32 cellular contexts compared by ENCODE assay signal in genomic region chr1:119472463-119473175, GRCh38. TPM values are rescaled to one million over a fixed set of nuclear protein-coding genes. Genes with fewer than 3 reads are reported as not detected.
DNase-seq lines count a peak whose midpoint lies in the region; ATAC-seq, FAIRE-seq and TF ChIP-seq lines count a peak whose summit lies in the region.
"Had no signal": no experiment of that assay in that cellular context is flagged by ENCODE, and none has a peak within 500 bp of the region (broad histone marks: within the 10 kb centered on the region; RNA-seq: fewer than 3 reads in every experiment).

No MANE protein-coding gene starts in this region.

- 0% methylated on average over 6 of the region's 6 CpGs for WGBS in K562 (ENCODE audit: insufficient coverage, low coverage, missing lambda C conversion rate)
- 33% methylated on average over 6 of the region's 6 CpGs for WGBS in prostate gland

- FAIRE-seq in K562 (lab: Jason Lieb, UNC) = no peak
- no peak for FAIRE-seq in HTR-8/SVneo (lab: Jason Lieb, UNC)
- FAIRE-seq: A204.1, GM12878, GM12892, GM18507 had no signal

- peaks cover 4% of the 10 kb centered on the region for H3K4me1 Mint-ChIP-seq in nephron
- H3K4me1 Mint-ChIP-seq in GM23338 = peaks cover 9% of the 10 kb centered on the region
- H3K4me1 Mint-ChIP-seq: CD4-positive, alpha-beta memory T cell; CD4-positive, CD25-positive, alpha-beta regulatory T cell; CD8-positive, alpha-beta memory T cell had no signal

- H3K9me3 ChIP-seq in K562 (replicated peaks; ENCODE audit: control insufficient read depth, insufficient read depth, low read depth, low read length) (no peaks in the 10 kb centered on the region), prostate gland (no peaks in the 10 kb centered on the region)
- H3K9me3 ChIP-seq: BE2C, BLaER1 had no signal

- no peaks in the 10 kb centered on the region for H3K36me3 Mint-ChIP-seq in nephron (ENCODE audit: low read depth)
- H3K36me3 Mint-ChIP-seq in GM23338 (ENCODE audit: low read depth) = no peaks in the 10 kb centered on the region
- H3K36me3 Mint-ChIP-seq: CD14-positive monocyte; CD4-positive, alpha-beta memory T cell; CD4-positive, CD25-positive, alpha-beta regulatory T cell; CD8-positive, alpha-beta memory T cell had no signal

- no peak for TF ChIP-seq EP300 in K562 (IDR thresholded peaks at IDR 0.05; ENCODE audit: low read length)

- no peaks in the 10 kb centered on the region for H3K9me1 ChIP-seq in K562 (ENCODE audit: control insufficient read depth, insufficient read depth, low read length)

- no TSS peak for BruUV-seq in K562 (replicated peaks; lab: Mats Ljungman, UMichigan)

- TF ChIP-seq POLR2A in K562 (conservative IDR thresholded peaks at IDR 0.05) (no peak), prostate gland (IDR thresholded peaks at IDR 0.05) (no peak)

- intact Hi-C loops in K562 (cut with micrococcal nuclease) (loop anchor here (10.0 kb wide), 2 partner anchors 132 to 202 kb away; no protein-coding TSS in a partner anchor), prostate gland (cut with DNase I) (no loop called here)

- H3K9me3 Mint-ChIP-seq in nephron (no peaks in the 10 kb centered on the region), GM23338 (no peaks in the 10 kb centered on the region)
- H3K9me3 Mint-ChIP-seq: CD4-positive, alpha-beta memory T cell had no signal

- no peaks in the 10 kb centered on the region for H3F3A ChIP-seq in GM23338 (replicated peaks; ENCODE audit: low read depth)

- H3K27ac Mint-ChIP-seq in nephron (peak overlapping the region in 2 of 3 experiments; percentile 5 to 24), GM23338 (no peak overlapping the region)
- H3K27ac Mint-ChIP-seq: CD14-positive monocyte; CD4-positive, alpha-beta memory T cell; CD8-positive, alpha-beta memory T cell had no signal

- H3K27me3 ChIP-seq in K562 (ENCODE audit: control insufficient read depth in 2 of 2, insufficient read depth in 2 of 2, low read length in 2 of 2) (no peaks in the 10 kb centered on the region), prostate gland (replicated peaks; ENCODE audit: insufficient read depth) (no peaks in the 10 kb centered on the region), GM23338 (ENCODE audit: insufficient read depth) (no peaks in the 10 kb centered on the region)
- H3K27me3 ChIP-seq: BE2C, BLaER1 had no signal

- H3K27me3 Mint-ChIP-seq in nephron (ENCODE audit: low read depth) (peaks cover 8% of the 10 kb centered on the region), GM23338 (ENCODE audit: insufficient read depth, low read depth, poor library complexity) (peaks cover 5% of the 10 kb centered on the region)
- H3K27me3 Mint-ChIP-seq: CD4-positive, CD25-positive, alpha-beta regulatory T cell had no signal

- ATAC-seq in K562 (no peak), GM23338 (no peak)
- ATAC-seq: GM12878 had no signal

- no peaks in the 10 kb centered on the region; the same call in 1 of the 2 replicates for H4K20me1 ChIP-seq in K562 (replicated peaks; ENCODE audit: control insufficient read depth, insufficient read depth, low read length)
- no peaks in the 10 kb centered on the region for H4K20me1 ChIP-seq in GM23338 (replicated peaks; ENCODE audit: insufficient read depth)
- H4K20me1 ChIP-seq: BLaER1 had no signal

- no peaks in the 10 kb centered on the region for H3K4me1 ChIP-seq in K562 (replicated peaks in 1 of 2; ENCODE audit: control insufficient read depth in 2 of 2, insufficient read depth in 2 of 2, low read length in 2 of 2)
- peaks cover 7% of the 10 kb centered on the region for H3K4me1 ChIP-seq in prostate gland (replicated peaks)
- no peaks in the 10 kb centered on the region for H3K4me1 ChIP-seq in GM23338 (ENCODE audit: insufficient read depth)
- H3K4me1 ChIP-seq: BE2C, BLaER1 had no signal

- no peaks in the 10 kb centered on the region for H3K36me3 ChIP-seq in K562 (ENCODE audit: control insufficient read depth, insufficient read depth, low read length)
- no peaks in the 10 kb centered on the region for H3K36me3 ChIP-seq in prostate gland
- H3K36me3 ChIP-seq in GM23338 (ENCODE audit: insufficient read depth) = no peaks in the 10 kb centered on the region
- H3K36me3 ChIP-seq: BE2C, BLaER1 had no signal

- 0 out of 2 replicates have a peak, but pooled peaks cover 6% of the 10 kb centered on the region for H3K9me2 ChIP-seq in GM23338 (ENCODE audit: insufficient read depth)

- H3K27ac ChIP-seq in VCaP = peak overlapping the region; percentile 22
- no peak overlapping the region for H3K27ac ChIP-seq in K562 (ENCODE audit: extremely low read depth, low read depth, low read length)
- peak overlapping the region; percentile 18 to 33 for H3K27ac ChIP-seq in prostate gland
- H3K27ac ChIP-seq in GM23338 (ENCODE audit: low read depth) = no peak overlapping the region
- H3K27ac ChIP-seq: BLaER1 had no signal

- CTCF ChIA-PET in K562 (lab: Yijun Ruan, JAX; ENCODE audit: low intra/inter-chr PET ratio) = no interaction called here

- in situ Hi-C loops in K562 (cut with MboI) = no loop called here

- DNase-seq in K562 (ENCODE audit: extremely low read depth in 1 of 4, low spot score in 3 of 4) = no peak
- no peak for DNase-seq in prostate gland (ENCODE audit: low spot score)
- no peak for DNase-seq in foreskin melanocyte
- no peak for DNase-seq in HTR-8/SVneo (ENCODE audit: insufficient read length, low spot score)
- DNase-seq in GM23338 (ENCODE audit: low spot score) = no peak
- DNase-seq: 8988T; ACHN; BE2C; C1 segment of cervical spinal cord; CD4-positive, alpha-beta memory T cell; CD4-positive, CD25-positive, alpha-beta regulatory T cell; CD8-positive, alpha-beta memory T cell; COR-L47; DMS 273 treated with DMSO at 0.1 percent for 48 hours; DMS153; DMS53; DMS79; DND-41; EL; GDM1 had no signal

- POLR2A ChIA-PET in K562 (lab: Yijun Ruan, JAX) = interaction anchor here (1.3 kb wide), 2 partner anchors 8 to 52 kb away, joined by 4 to 5 read pairs; no protein-coding TSS in a partner anchor

- H3K4me2 ChIP-seq in K562 (ENCODE audit: insufficient read depth, low read length) (no peak overlapping the region), GM23338 (no peak overlapping the region)
- H3K4me2 ChIP-seq: BLaER1 had no signal

- H3K9ac ChIP-seq in K562 (ENCODE audit: insufficient read depth in 1 of 2, low read depth in 2 of 2, low read length in 2 of 2) = no peak overlapping the region
- H3K9ac ChIP-seq: BLaER1 had no signal

- H3K4me3 Mint-ChIP-seq in nephron (no peak overlapping the region), GM23338 (no peak overlapping the region)
- H3K4me3 Mint-ChIP-seq: CD14-positive monocyte; CD4-positive, alpha-beta memory T cell; CD4-positive, CD25-positive, alpha-beta regulatory T cell; CD8-positive, alpha-beta memory T cell had no signal

- no peak for TF ChIP-seq RAD21 in K562 (CRISPR knock-in tag; conservative IDR thresholded peaks at IDR 0.05 in 1 of 2, IDR thresholded peaks at IDR 0.05 in 1 of 2)

- no peak overlapping the region for H2AFZ ChIP-seq in K562 (ENCODE audit: low read depth, low read length)
- H2AFZ ChIP-seq in GM23338 = no peak overlapping the region

- H3K79me2 ChIP-seq in K562 (ENCODE audit: control insufficient read depth, insufficient read depth, low read length) = no peaks in the 10 kb centered on the region
- H3K79me2 ChIP-seq in GM23338 (replicated peaks; ENCODE audit: insufficient read depth) = no peaks in the 10 kb centered on the region

- no peak overlapping the region for H3K4me3 ChIP-seq in K562
- H3K4me3 ChIP-seq in prostate gland = no peak overlapping the region
- no peak overlapping the region for H3K4me3 ChIP-seq in GM23338
- H3K4me3 ChIP-seq: BLaER1, GM12878 had no signal

- TF ChIP-seq CTCF in VCaP (conservative IDR thresholded peaks at IDR 0.05) (no peak), K562 (IDR thresholded peaks at IDR 0.05 in 2 of 3, conservative IDR thresholded peaks at IDR 0.05 in 1 of 3; ENCODE audit: insufficient read depth in 2 of 3, low read depth in 1 of 3, low read length in 3 of 3) (no peak), nephron (IDR thresholded peaks at IDR 0.05; ENCODE audit: unreplicated experiment in 3 of 3) (no peak), prostate gland (IDR thresholded peaks at IDR 0.05) (no peak), GM23338 (conservative IDR thresholded peaks at IDR 0.05; ENCODE audit: low read depth in 2 of 2) (no peak)

RNA-seq across cellular contexts. Expression of gene HSD3B1, which starts 34.4 kb away (rescaled TPM):
- not detected in 2 replicates for total RNA-seq in K562 (2011; cell fraction: chromatin; rRNA removed; ENCODE audit: low replicate concordance)
- total RNA-seq in K562 (2011; cell fraction: nucleolus; rRNA removed) = not detected in 2 replicates
- not detected in 2 replicates for total RNA-seq in K562 (2011; cell fraction: nucleoplasm; rRNA removed)
- total RNA-seq in K562 (2014; rRNA removed) = not detected in 2 replicates
- not detected in 2 replicates for total RNA-seq in K562 (2014; rRNA removed; fragmentation: Illumina TruSeq; extraction: Trizol)
- total RNA-seq in K562 (2015; rRNA removed; fragmentation: Illumina TruSeq; extraction: Trizol) = not detected in 2 replicates
- not detected in 2 replicates for total RNA-seq in K562 (2021)
- not detected in 2 replicates for polyA plus RNA-seq in K562 (2011; rRNA removed)
- not detected in 2 replicates for polyA plus RNA-seq in K562 (2011; cell fraction: cytosol; rRNA removed)
- not detected in 2 replicates for polyA plus RNA-seq in K562 (2011; cell fraction: nucleus; rRNA removed)
- polyA plus RNA-seq in K562 (2012) = not detected in 2 replicates
- not detected in 2 replicates for polyA plus RNA-seq in K562 (2014; fragmentation: Illumina TruSeq; extraction: Trizol)
- not detected for polyA plus RNA-seq in K562 (2014; fragmentation: Nextera tagmentation; extraction: Ambion mirVana)
- polyA plus RNA-seq in K562 (2014; rRNA removed) = not detected in 2 replicates
- polyA minus RNA-seq in K562 (2011; rRNA and poly(A)+ RNA removed) = not detected in 2 replicates
- not detected in 2 replicates for polyA minus RNA-seq in K562 (2011; cell fraction: cytosol; rRNA and poly(A)+ RNA removed)
- not detected in 2 replicates for polyA minus RNA-seq in K562 (2011; cell fraction: nucleus; rRNA and poly(A)+ RNA removed)
- total RNA-seq in prostate gland = not detected
- not detected in 2 replicates for total RNA-seq in GM23338 (2014; rRNA removed; shearing (Covaris generic))
- not detected in 2 replicates for polyA plus RNA-seq in GM23338 (2016; fragmentation: Nextera tagmentation; extraction: Ambion mirVana)
- total RNA-seq: A673; CD4-positive, alpha-beta memory T cell; CD4-positive, CD25-positive, alpha-beta regulatory T cell; CD8-positive, alpha-beta memory T cell; Daoy; G401; GM12878 had no signal
- polyA plus RNA-seq: AG04450; CD14-positive monocyte; CD4-positive, alpha-beta memory T cell; CD4-positive, CD25-positive, alpha-beta regulatory T cell; CD8-positive, alpha-beta memory T cell; GM12878 had no signal

RNA-seq across cellular contexts. Expression of gene HSD3B2, which starts 57.7 kb away (rescaled TPM):
- not detected in 2 replicates for total RNA-seq in K562 (2011; cell fraction: chromatin; rRNA removed; ENCODE audit: low replicate concordance)
- total RNA-seq in K562 (2011; cell fraction: nucleolus; rRNA removed) = not detected in 2 replicates
- total RNA-seq in K562 (2011; cell fraction: nucleoplasm; rRNA removed) = not detected in 2 replicates
- not detected in 2 replicates for total RNA-seq in K562 (2014; rRNA removed)
- not detected in 2 replicates for total RNA-seq in K562 (2014; rRNA removed; fragmentation: Illumina TruSeq; extraction: Trizol)
- not detected in 2 replicates for total RNA-seq in K562 (2015; rRNA removed; fragmentation: Illumina TruSeq; extraction: Trizol)
- 0.96 and 1.1 TPM in 2 replicates for total RNA-seq in K562 (2021)
- not detected in 2 replicates for polyA plus RNA-seq in K562 (2011; rRNA removed)
- not detected in 2 replicates for polyA plus RNA-seq in K562 (2011; cell fraction: cytosol; rRNA removed)
- not detected in 2 replicates for polyA plus RNA-seq in K562 (2011; cell fraction: nucleus; rRNA removed)
- polyA plus RNA-seq in K562 (2012) = not detected in 2 replicates
- polyA plus RNA-seq in K562 (2014; fragmentation: Illumina TruSeq; extraction: Trizol) = not detected in 2 replicates
- polyA plus RNA-seq in K562 (2014; fragmentation: Nextera tagmentation; extraction: Ambion mirVana) = not detected
- not detected in 2 replicates for polyA plus RNA-seq in K562 (2014; rRNA removed)
- polyA minus RNA-seq in K562 (2011; rRNA and poly(A)+ RNA removed) = not detected in 2 replicates
- not detected in 2 replicates for polyA minus RNA-seq in K562 (2011; cell fraction: cytosol; rRNA and poly(A)+ RNA removed)
- polyA minus RNA-seq in K562 (2011; cell fraction: nucleus; rRNA and poly(A)+ RNA removed) = not detected in 2 replicates
- under 1 TPM in 1 of 2 donors, not detected in 1; 0.62 TPM for total RNA-seq in prostate gland
- not detected in 2 replicates for total RNA-seq in GM23338 (2014; rRNA removed; shearing (Covaris generic))
- polyA plus RNA-seq in GM23338 (2016; fragmentation: Nextera tagmentation; extraction: Ambion mirVana) = not detected in 2 replicates
- total RNA-seq: A673; CD4-positive, alpha-beta memory T cell; CD4-positive, CD25-positive, alpha-beta regulatory T cell; CD8-positive, alpha-beta memory T cell; Daoy; G401 had no signal
- polyA plus RNA-seq: AG04450; CD14-positive monocyte; CD4-positive, alpha-beta memory T cell; CD4-positive, CD25-positive, alpha-beta regulatory T cell; CD8-positive, alpha-beta memory T cell; GM12878 had no signal

Comparison
In these comparisons a context has a peak if more than half of its experiments do, and no peak if none do; other contexts are left out.
1. H3K27ac ChIP-seq: peak in VCaP (single experiment) and prostate gland (2 of 2); none in K562 (single experiment) and GM23338 (single experiment).